1 cellular context compared by ENCODE assay signal in the genomic region with DNA sequence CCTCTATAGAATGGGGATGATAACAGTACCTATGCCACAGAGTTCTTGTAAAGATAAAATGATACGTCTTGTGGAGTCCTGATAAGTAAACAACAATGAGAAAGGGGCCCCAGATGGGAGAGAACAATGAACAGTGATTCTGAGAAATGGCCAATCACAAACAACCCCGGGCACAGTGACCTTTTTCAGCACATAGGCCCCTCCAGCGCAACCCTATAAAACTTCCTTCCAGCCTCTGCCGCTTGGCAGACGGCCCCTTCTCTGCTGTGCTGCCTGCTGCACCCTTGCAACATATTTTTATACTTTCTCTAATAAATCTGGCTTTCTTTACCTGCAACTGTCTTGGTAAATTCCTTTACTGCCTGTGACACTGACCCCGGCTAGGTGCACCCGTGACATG.
TF ChIP-seq lines count a peak whose summit lies in the region.

No MANE protein-coding gene starts in this region.

TF ChIP-seq in K562, 482 proteins besides CTCF, POLR2A, EP300 and RAD21 (continued from another document):
- TF ChIP-seq, protein P1, sequence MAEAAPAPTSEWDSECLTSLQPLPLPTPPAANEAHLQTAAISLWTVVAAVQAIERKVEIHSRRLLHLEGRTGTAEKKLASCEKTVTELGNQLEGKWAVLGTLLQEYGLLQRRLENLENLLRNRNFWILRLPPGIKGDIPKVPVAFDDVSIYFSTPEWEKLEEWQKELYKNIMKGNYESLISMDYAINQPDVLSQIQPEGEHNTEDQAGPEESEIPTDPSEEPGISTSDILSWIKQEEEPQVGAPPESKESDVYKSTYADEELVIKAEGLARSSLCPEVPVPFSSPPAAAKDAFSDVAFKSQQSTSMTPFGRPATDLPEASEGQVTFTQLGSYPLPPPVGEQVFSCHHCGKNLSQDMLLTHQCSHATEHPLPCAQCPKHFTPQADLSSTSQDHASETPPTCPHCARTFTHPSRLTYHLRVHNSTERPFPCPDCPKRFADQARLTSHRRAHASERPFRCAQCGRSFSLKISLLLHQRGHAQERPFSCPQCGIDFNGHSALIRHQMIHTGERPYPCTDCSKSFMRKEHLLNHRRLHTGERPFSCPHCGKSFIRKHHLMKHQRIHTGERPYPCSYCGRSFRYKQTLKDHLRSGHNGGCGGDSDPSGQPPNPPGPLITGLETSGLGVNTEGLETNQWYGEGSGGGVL (CRISPR knock-in tag; IDR thresholded peaks at IDR 0.05), result no peak
- TF ChIP-seq KHSRP (IDR thresholded peaks at IDR 0.05), result no peak
- TF ChIP-seq SOX6 (IDR thresholded peaks at IDR 0.05), result peak; percentile 40; the same call in 1 of the 2 replicates
